8 cellular contexts compared by ENCODE assay signal in the genomic region with DNA sequence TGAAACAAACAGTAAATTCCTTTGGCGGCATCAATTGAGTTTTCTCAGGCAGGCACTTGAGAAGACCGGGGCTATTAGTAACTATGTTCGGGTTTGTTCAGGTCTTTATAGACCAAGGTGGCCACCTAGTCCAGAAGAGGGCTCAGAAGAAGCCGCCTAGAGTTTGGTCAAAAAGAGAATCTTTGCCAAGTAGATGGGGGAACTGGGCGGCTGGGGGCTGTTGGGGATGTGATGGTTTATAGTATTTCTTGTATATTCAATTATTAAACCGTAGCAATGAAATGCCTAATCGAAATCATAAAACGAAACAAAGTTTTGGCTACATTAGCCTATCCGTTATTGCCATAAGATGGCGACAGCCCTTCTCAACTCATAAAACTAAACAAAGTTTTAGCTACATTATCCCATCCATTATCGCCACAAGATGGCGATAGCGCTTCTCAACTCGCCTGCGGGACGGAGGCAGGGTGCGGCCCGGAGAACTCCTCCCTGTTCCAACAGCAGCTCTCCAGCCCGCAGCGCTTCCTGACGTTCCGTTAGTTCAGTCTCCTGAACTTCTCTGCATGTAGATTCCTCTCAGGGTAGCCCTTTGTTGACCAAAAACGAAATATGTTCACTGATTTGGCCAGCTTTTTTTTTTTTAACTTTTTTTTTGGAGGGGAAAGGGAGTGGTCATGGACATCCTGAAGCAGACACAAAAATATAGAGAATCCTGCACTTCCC.
DNase-seq lines count a peak whose midpoint lies in the region; ATAC-seq and TF ChIP-seq lines count a peak whose summit lies in the region.

No MANE protein-coding gene starts in this region.

- H3K27ac Mint-ChIP-seq in T-helper 1 cell treated with Interleukin-12 subunit alpha and Interleukin-12 subunit beta and Interleukin-4 antibody, amounts not matched to agents 30 μg/mL and 1 μg/mL, for 36 hours, result peak overlapping the region; percentile 91

- ATAC-seq in DND-41 (ENCODE audit: insufficient read depth, low read depth) (peak; percentile 70), GM21619 (IDR thresholded peaks at IDR 0.05; ENCODE audit: unreplicated experiment) (peak; percentile 56), sciatic nerve (peak; percentile 90), HG02870 (IDR thresholded peaks at IDR 0.05; ENCODE audit: unreplicated experiment) (no peak)

- no peaks in the 10 kb centered on the region for H3K9me2 ChIP-seq in hepatocyte (replicated peaks; ENCODE audit: insufficient read depth)

- H3K4me1 ChIP-seq in DND-41 (ENCODE audit: insufficient read depth, low read length), result peaks cover 55% of the 10 kb centered on the region
- peaks cover 8% of the 10 kb centered on the region for H3K4me1 ChIP-seq in hepatocyte (ENCODE audit: insufficient read depth)

- H3K4me2 ChIP-seq in DND-41 (ENCODE audit: insufficient read depth, low read length), result peak overlapping the region; percentile 59
- H3K4me2 ChIP-seq in hepatocyte, result peak overlapping the region; percentile 73

- H3K4me1 Mint-ChIP-seq in T-helper 1 cell treated with Interleukin-12 subunit alpha and Interleukin-12 subunit beta and Interleukin-4 antibody, amounts not matched to agents 30 μg/mL and 1 μg/mL, for 36 hours (ENCODE audit: low read depth), result peaks cover 42% of the 10 kb centered on the region

- no peaks in the 10 kb centered on the region for H4K20me1 ChIP-seq in DND-41 (ENCODE audit: insufficient read depth, low read length)
- H4K20me1 ChIP-seq in hepatocyte (ENCODE audit: insufficient read depth, poor library complexity, severe bottlenecking), result no peaks in the 10 kb centered on the region

- peak; percentile 91 for DNase-seq in DND-41
- DNase-seq in amygdala (lab: John Stamatoyannopoulos, UW), result peak in 42 of 56 donors; percentile 2 to 77 (median 38)
- peak; percentile 95 for DNase-seq in hepatocyte (ENCODE audit: low spot score)
- peak; percentile 94 for DNase-seq in sciatic nerve (ENCODE audit: low spot score)

- peak overlapping the region; percentile 86 for H3K4me3 Mint-ChIP-seq in T-helper 1 cell treated with Interleukin-12 subunit alpha and Interleukin-12 subunit beta and Interleukin-4 antibody, amounts not matched to agents 30 μg/mL and 1 μg/mL, for 36 hours

- peak; percentile 94 for TF ChIP-seq CTCF in DND-41 (IDR thresholded peaks at IDR 0.05; ENCODE audit: borderline replicate concordance, extremely low read depth, low read length, poor library complexity, severe bottlenecking)
- TF ChIP-seq CTCF in hepatocyte (IDR thresholded peaks at IDR 0.05; ENCODE audit: poor library complexity), result peak; percentile 92

- H3K9ac ChIP-seq in DND-41 (ENCODE audit: low read depth, low read length), result peak overlapping the region; percentile 83

- no peaks in the 10 kb centered on the region for H3K9me3 Mint-ChIP-seq in T-helper 1 cell treated with Interleukin-12 subunit alpha and Interleukin-12 subunit beta and Interleukin-4 antibody, amounts not matched to agents 30 μg/mL and 1 μg/mL, for 36 hours

- H3K36me3 ChIP-seq in DND-41 (ENCODE audit: insufficient read depth, low read length) (no peaks in the 10 kb centered on the region), KOPT-K1 (ENCODE audit: insufficient read depth, low read length) (no peaks in the 10 kb centered on the region), hepatocyte (replicated peaks; ENCODE audit: insufficient read depth, low read depth) (no peaks in the 10 kb centered on the region)

- peak overlapping the region; percentile 1 to 44; a peak in 3 of 4 replicates for H3K4me3 ChIP-seq in DND-41 (ENCODE audit: low read depth in 1 of 2, low read length in 2 of 2)
- H3K4me3 ChIP-seq in hepatocyte, result no peak overlapping the region

- 20% methylated on average over 23 of the region's 23 CpGs for WGBS in hepatocyte (ENCODE audit: low lambda C conversion rate, missing lambda C conversion rate)

- H3K79me2 ChIP-seq in DND-41 (ENCODE audit: insufficient read depth, low read length) (peaks cover 27% of the 10 kb centered on the region), hepatocyte (no peaks in the 10 kb centered on the region)

- H3K27me3 ChIP-seq in DND-41 (ENCODE audit: insufficient read depth, low read length, poor library complexity), result no peaks in the 10 kb centered on the region
- no peaks in the 10 kb centered on the region for H3K27me3 ChIP-seq in hepatocyte

- H2AFZ ChIP-seq in DND-41 (ENCODE audit: low read depth, low read length), result peak overlapping the region; percentile 71
- H2AFZ ChIP-seq in hepatocyte, result peak overlapping the region; percentile 84

- intact Hi-C loops in sciatic nerve (cut with DNase I), result no loop called here

- peaks cover 10% of the 10 kb centered on the region for H3K36me3 Mint-ChIP-seq in T-helper 1 cell treated with Interleukin-12 subunit alpha and Interleukin-12 subunit beta and Interleukin-4 antibody, amounts not matched to agents 30 μg/mL and 1 μg/mL, for 36 hours (ENCODE audit: low read depth)

- H3K27ac ChIP-seq in DND-41 (ENCODE audit: low read length) (peak overlapping the region; percentile 97), KOPT-K1 (ENCODE audit: low read depth, low read length, poor library complexity, severe bottlenecking) (peak overlapping the region; percentile 98), hepatocyte (peak overlapping the region; percentile 41)

- H3K27me3 Mint-ChIP-seq in T-helper 1 cell treated with Interleukin-12 subunit alpha and Interleukin-12 subunit beta and Interleukin-4 antibody, amounts not matched to agents 30 μg/mL and 1 μg/mL, for 36 hours (ENCODE audit: low read depth), result no peaks in the 10 kb centered on the region

- H3K9me3 ChIP-seq in DND-41 (ENCODE audit: insufficient read depth, low read length, severe bottlenecking) (no peaks in the 10 kb centered on the region), KOPT-K1 (ENCODE audit: insufficient read depth, low read length, poor library complexity, severe bottlenecking) (no peaks in the 10 kb centered on the region), hepatocyte (ENCODE audit: low read depth) (no peaks in the 10 kb centered on the region)

Comparison
In these comparisons a context has a peak if more than half of its experiments do, and no peak if none do; other contexts are left out.
1. DNase-seq: peak in every context shown above with its lines; median percentile 95 in hepatocyte; 94 in sciatic nerve; 91 in DND-41; 38 in amygdala.
2. H3K27ac ChIP-seq: peak in every context shown above with its lines; median percentile 98 in KOPT-K1; 97 in DND-41; 41 in hepatocyte.